14 cellular contexts compared by ENCODE assay signal in genomic region chr1:86950712-86951111, GRCh38.
"Had no signal": no experiment of that assay in that cellular context is flagged by ENCODE, and none has a peak within 500 bp of the region (broad histone marks: within the 10 kb centered on the region; RNA-seq: fewer than 3 reads in every experiment).

No MANE protein-coding gene starts in this region.

- H3K27ac Mint-ChIP-seq: stimulated activated naive B cell treated with anti-CD40 and anti-IgM and Interleukin-4, amounts not matched to agents 10 μg/mL and 1 μg/mL and 100 μg/mL, for 72 hours; stimulated activated naive CD8-positive, alpha-beta T cell treated with anti-CD3 and anti-CD28 coated beads, Interleukin-15, amount 100 ng/mL, for 72 hours had no signal

- H3K4me3 Mint-ChIP-seq: naive thymus-derived CD8-positive, alpha-beta T cell; neural crest cell; stimulated activated naive B cell treated with anti-CD40 and anti-IgM and Interleukin-4, amounts not matched to agents 10 μg/mL and 1 μg/mL and 100 μg/mL, for 72 hours; stimulated activated naive CD8-positive, alpha-beta T cell treated with anti-CD3 and anti-CD28 coated beads, Interleukin-15, amount 100 ng/mL, for 72 hours had no signal

- H3K9me3 Mint-ChIP-seq: naive thymus-derived CD8-positive, alpha-beta T cell; stimulated activated naive B cell treated with anti-CD40 and anti-IgM and Interleukin-4, amounts not matched to agents 10 μg/mL and 1 μg/mL and 100 μg/mL, for 72 hours; stimulated activated naive CD8-positive, alpha-beta T cell treated with anti-CD3 and anti-CD28 coated beads, Interleukin-15, amount 100 ng/mL, for 72 hours had no signal

- ATAC-seq: esophagus mucosa; gastroesophageal sphincter; left colon; naive thymus-derived CD8-positive, alpha-beta T cell; stimulated activated naive B cell treated with anti-CD40 and anti-IgM and Interleukin-4, amounts not matched to agents 10 μg/mL and 1 μg/mL and 100 μg/mL, for 72 hours; stimulated activated naive CD8-positive, alpha-beta T cell treated with anti-CD3 and anti-CD28 coated beads, Interleukin-15, amount 100 ng/mL, for 72 hours had no signal

- H3K27me3 Mint-ChIP-seq: naive thymus-derived CD8-positive, alpha-beta T cell; stimulated activated naive B cell treated with anti-CD40 and anti-IgM and Interleukin-4, amounts not matched to agents 10 μg/mL and 1 μg/mL and 100 μg/mL, for 72 hours; stimulated activated naive CD8-positive, alpha-beta T cell treated with anti-CD3 and anti-CD28 coated beads, Interleukin-15, amount 100 ng/mL, for 72 hours had no signal

- H3K36me3 Mint-ChIP-seq: naive thymus-derived CD8-positive, alpha-beta T cell; stimulated activated naive B cell treated with anti-CD40 and anti-IgM and Interleukin-4, amounts not matched to agents 10 μg/mL and 1 μg/mL and 100 μg/mL, for 72 hours had no signal

- DNase-seq: dorsolateral prefrontal cortex; effector CD8-positive, alpha-beta T cell; left colon; naive thymus-derived CD8-positive, alpha-beta T cell; posterior cingulate gyrus; sigmoid colon; stimulated activated CD4-positive, alpha-beta T cell treated with anti-CD3 and anti-CD28 coated beads, Interleukin-2, amount 100 ng/mL, for 24 hours; stimulated activated CD4-positive, alpha-beta T cell treated with anti-CD3 and anti-CD28 coated beads, Interleukin-4, amount 100 ng/mL, for 4 hours; stimulated activated naive B cell treated with anti-CD40 and anti-IgM and Interleukin-4, amounts not matched to agents 10 μg/mL and 1 μg/mL and 100 μg/mL, for 72 hours; stimulated activated naive CD8-positive, alpha-beta T cell treated with anti-CD3 and anti-CD28 coated beads, Interleukin-15, amount 100 ng/mL, for 72 hours; testis had no signal
